ENCODE assay signal across 10 cellular contexts in the genomic region with DNA sequence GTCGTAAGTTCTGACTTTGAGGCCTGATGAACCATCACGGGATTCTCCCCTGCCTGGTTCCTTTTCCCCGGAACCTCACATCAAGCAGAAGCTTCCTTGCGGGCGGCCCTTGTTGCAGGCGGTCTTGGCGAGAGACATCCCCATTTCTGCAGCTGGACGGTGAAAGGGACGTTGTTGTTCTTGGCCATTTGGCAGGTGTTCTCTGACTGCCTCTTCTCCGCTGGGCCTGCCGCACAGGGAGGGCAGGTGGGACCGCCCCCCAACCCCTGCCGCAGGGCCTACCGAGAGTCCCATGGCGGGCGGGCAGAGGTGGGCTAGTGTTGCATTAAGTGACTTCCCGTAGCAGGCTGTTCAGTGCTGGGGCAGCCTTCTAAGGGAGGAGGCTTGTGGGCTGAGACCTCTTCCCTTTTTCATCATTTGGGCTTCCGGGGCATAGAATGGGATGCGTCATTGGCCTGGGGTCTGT. TPM values are rescaled to one million over a fixed set of nuclear protein-coding genes. Genes with fewer than 3 reads are reported as not detected.
DNase-seq lines count a peak whose midpoint lies in the region; ATAC-seq, FAIRE-seq and TF ChIP-seq lines count a peak whose summit lies in the region.
"Had no signal": no experiment of that assay in that cellular context is flagged by ENCODE, and none has a peak within 500 bp of the region (broad histone marks: within the 10 kb centered on the region; RNA-seq: fewer than 3 reads in every experiment).

No MANE protein-coding gene starts in this region.

- H4K91ac ChIP-seq in H1 (replicated peaks; ENCODE audit: insufficient read length, low read length) = no peak overlapping the region

- WGBS in H1 (ENCODE audit: extremely low coverage in 1 of 2, insufficient coverage in 1 of 2, insufficient read length in 1 of 2, insufficient replicate concordance in 2 of 2, low coverage in 1 of 2, low lambda C conversion rate in 2 of 2, missing lambda C conversion rate in 1 of 2), 2 experiments = 95% methylated on average over 18 of the region's 19 CpGs; no CpG with 5 or more reads in 1 of the 2 experiments

- no peak for TF ChIP-seq EP300 in H1 (IDR thresholded peaks at IDR 0.05; ENCODE audit: borderline replicate concordance in 1 of 2, low read depth in 2 of 2, low read length in 2 of 2)

- no peaks in the 10 kb centered on the region for H3K9me2 ChIP-seq in OCI-LY7 (ENCODE audit: insufficient read depth, low read length)

- no peak for ATAC-seq in stimulated activated effector memory CD8-positive, alpha-beta T cell treated with anti-CD3 and anti-CD28 coated beads, Interleukin-12 subunit alpha, Interleukin-12 subunit beta, amount 100 ng/mL, for 72 hours
- no peak for ATAC-seq in GM18517 (IDR thresholded peaks at IDR 0.05; ENCODE audit: unreplicated experiment)

- no peak overlapping the region for H3K23ac ChIP-seq in H1 (ENCODE audit: insufficient read length)

- no peak overlapping the region for H4K8ac ChIP-seq in H1 (ENCODE audit: extremely low read depth, insufficient read depth, low read length)

- CTCF ChIA-PET in OCI-LY7 (lab: Charles Lee; ENCODE audit: unreplicated experiment) (no interaction called here), H1 (lab: Charles Lee; ENCODE audit: partially characterized antibody) (interaction anchor here (2.2 kb wide), 1 partner anchor 30 kb away, joined by 6 read pairs; no protein-coding TSS in a partner anchor)

- H3K56ac ChIP-seq in H1 (replicated peaks; ENCODE audit: insufficient read length, low read depth, low read length) = no peak overlapping the region

- H3K4me1 ChIP-seq in OCI-LY7 (ENCODE audit: insufficient read depth, low read length, poor library complexity, severe bottlenecking) (peaks cover 57% of the 10 kb centered on the region), H1 (replicated peaks in 1 of 4; ENCODE audit: control insufficient read depth in 3 of 4, insufficient read depth in 4 of 4, low read length in 3 of 4) (peaks cover 0 to 18% (median 8%) of the 10 kb centered on the region in 4 experiments; a peak in 5 of 7 replicates)

- H2BK20ac ChIP-seq in H1 (ENCODE audit: low read length) = no peak overlapping the region

- 0 out of 2 replicates have a peak overlapping the region, but pooled peaks have one; percentile 35 for H2BK5ac ChIP-seq in H1 (ENCODE audit: low read depth, low read length)

- peak overlapping the region; percentile 72 for H3K4me2 ChIP-seq in OCI-LY7 (ENCODE audit: low read length)
- no peak overlapping the region for H3K4me2 ChIP-seq in H1 (ENCODE audit: insufficient read depth in 1 of 2, low read depth in 2 of 2, low read length in 2 of 2)

- H3K9ac ChIP-seq in H1 (replicated peaks in 1 of 4; ENCODE audit: extremely low read depth in 1 of 4, low read depth in 3 of 4, low read length in 3 of 4) = no peak overlapping the region

- peaks cover 46% of the 10 kb centered on the region for H3K4me1 Mint-ChIP-seq in stimulated activated effector memory CD8-positive, alpha-beta T cell treated with anti-CD3 and anti-CD28 coated beads, Interleukin-12 subunit alpha, Interleukin-12 subunit beta, amount 100 ng/mL, for 72 hours

- TF ChIP-seq CTCF in OCI-LY7 (conservative IDR thresholded peaks at IDR 0.05; ENCODE audit: low read length) (no peak), H1 (IDR thresholded peaks at IDR 0.05; ENCODE audit: control extremely low read depth in 1 of 3, insufficient read depth in 1 of 3, low read depth in 1 of 3, low read length in 3 of 3) (no peak)

- DNase-seq in GM19238 (ENCODE audit: insufficient read length, low spot score) (peak; percentile 65), OCI-LY7 (ENCODE audit: low spot score) (peak; percentile 81), H1 (ENCODE audit: low read depth in 1 of 2, low spot score in 2 of 2) (no peak), DMS153 (lab: John Stamatoyannopoulos, UW) (no peak), NCI-H345 (lab: John Stamatoyannopoulos, UW) (no peak)
- no peak for DNase-seq in stimulated activated effector memory CD8-positive, alpha-beta T cell treated with anti-CD3 and anti-CD28 coated beads, Interleukin-12 subunit alpha, Interleukin-12 subunit beta, amount 100 ng/mL, for 72 hours (ENCODE audit: low spot score in 2 of 2)
- no peak for DNase-seq in effector CD8-positive, alpha-beta T cell (lab: John Stamatoyannopoulos, UW)

- intact Hi-C loops in OCI-LY7 (cut with micrococcal nuclease; ENCODE audit: unreplicated experiment) = loop anchor here (1.0 to 5.0 kb wide), 4 partner anchors 20 to 179 kb away; a partner anchor contains a TSS

- H3K27ac ChIP-seq in OCI-LY7 (ENCODE audit: low read depth, low read length, poor library complexity, severe bottlenecking) (peak overlapping the region; percentile 87), H1 (ENCODE audit: low read depth, low read length) (no peak overlapping the region)
- H3K27ac ChIP-seq: cardiac muscle cell, SJSA1 had no signal

- BruUV-seq in OCI-LY7 (replicated peaks; lab: Mats Ljungman, UMichigan) = no TSS peak

- TF ChIP-seq RAD21 in H1 (IDR thresholded peaks at IDR 0.05 in 1 of 2, conservative IDR thresholded peaks at IDR 0.05 in 1 of 2; ENCODE audit: low read depth in 2 of 2, low read length in 2 of 2) = no peak

- POLR2A ChIA-PET in OCI-LY7 (lab: Charles Lee) = no interaction called here
- POLR2A ChIA-PET in H1 (lab: Charles Lee; ENCODE audit: partially characterized antibody) = no interaction called here

- no peak overlapping the region for H2BK12ac ChIP-seq in H1 (ENCODE audit: low read depth, low read length)

- no peak overlapping the region for H2AK5ac ChIP-seq in H1 (ENCODE audit: low read depth, low read length)

- H2AFZ ChIP-seq in OCI-LY7 (ENCODE audit: low read length) = peak overlapping the region; percentile 26; the same call in 1 of the 2 replicates
- no peak overlapping the region for H2AFZ ChIP-seq in H1 (ENCODE audit: low read length)

- no peak overlapping the region for H3K14ac ChIP-seq in H1 (ENCODE audit: insufficient read length)

- H3K4me3 ChIP-seq in OCI-LY7 (ENCODE audit: low read depth, low read length, poor library complexity, severe bottlenecking) (peak overlapping the region; percentile 49), H1 (ENCODE audit: extremely low read depth in 1 of 4, insufficient read depth in 2 of 4, low read depth in 3 of 4, low read length in 4 of 4) (no peak overlapping the region)
- H3K4me3 ChIP-seq: cardiac muscle cell had no signal

- no peaks in the 10 kb centered on the region for H3K9me3 Mint-ChIP-seq in stimulated activated effector memory CD8-positive, alpha-beta T cell treated with anti-CD3 and anti-CD28 coated beads, Interleukin-12 subunit alpha, Interleukin-12 subunit beta, amount 100 ng/mL, for 72 hours

- peak overlapping the region; percentile 90 for H3K27ac Mint-ChIP-seq in stimulated activated effector memory CD8-positive, alpha-beta T cell treated with anti-CD3 and anti-CD28 coated beads, Interleukin-12 subunit alpha, Interleukin-12 subunit beta, amount 100 ng/mL, for 72 hours

- H2BK15ac ChIP-seq in H1 (ENCODE audit: low read length) = no peak overlapping the region

- H3K9me3 ChIP-seq in OCI-LY7 (ENCODE audit: low read length) (no peaks in the 10 kb centered on the region), H1 (ENCODE audit: insufficient read depth in 2 of 2, low read depth in 1 of 2, low read length in 1 of 2) (no peaks in the 10 kb centered on the region)
- H3K9me3 ChIP-seq: SJSA1 had no signal

- no peak for FAIRE-seq in H1 (lab: Jason Lieb, UNC)

- H3K23me2 ChIP-seq in H1 (ENCODE audit: low read depth, low read length) = 0 out of 2 replicates have a peak, but pooled peaks cover 1% of the 10 kb centered on the region

- peaks cover 10% of the 10 kb centered on the region for H3K36me3 Mint-ChIP-seq in stimulated activated effector memory CD8-positive, alpha-beta T cell treated with anti-CD3 and anti-CD28 coated beads, Interleukin-12 subunit alpha, Interleukin-12 subunit beta, amount 100 ng/mL, for 72 hours

- no peaks in the 10 kb centered on the region for H3K27me3 ChIP-seq in H1 (replicated peaks in 1 of 4; ENCODE audit: control insufficient read depth in 3 of 4, extremely low read depth in 1 of 4, insufficient read depth in 3 of 4, low read length in 3 of 4)
- H3K27me3 ChIP-seq: cardiac muscle cell, SJSA1 had no signal

- H2BK120ac ChIP-seq in H1 (replicated peaks; ENCODE audit: low read depth, low read length) = no peak overlapping the region

- H3K79me1 ChIP-seq in H1 (ENCODE audit: low read depth, low read length) = peaks cover 2% of the 10 kb centered on the region; the same call in 1 of the 2 replicates

- no peak overlapping the region for H4K5ac ChIP-seq in H1 (ENCODE audit: insufficient read length, low read depth, low read length)

- H3K18ac ChIP-seq in H1 (ENCODE audit: extremely low read depth, low read length) = no peak overlapping the region

- H3K4ac ChIP-seq in H1 (replicated peaks; ENCODE audit: insufficient read length, low read depth, low read length) = no peak overlapping the region

- TF ChIP-seq POLR2A in H1 (IDR thresholded peaks at IDR 0.05; ENCODE audit: control extremely low read depth in 1 of 2, low read depth in 2 of 2, low read length in 2 of 2) = no peak

- H3K79me2 ChIP-seq in OCI-LY7 (ENCODE audit: insufficient read depth, low read depth, low read length) (peaks cover 22% of the 10 kb centered on the region), H1 (ENCODE audit: control insufficient read depth in 1 of 2, insufficient read depth in 2 of 2, low read length in 2 of 2) (no peaks in the 10 kb centered on the region)

- no peaks in the 10 kb centered on the region for H3K36me3 ChIP-seq in OCI-LY7 (ENCODE audit: insufficient read depth, low read length)
- H3K36me3 ChIP-seq in H1 (ENCODE audit: control insufficient read depth in 2 of 4, insufficient read depth in 4 of 4, low read length in 3 of 4) = no peaks in the 10 kb centered on the region
- H3K36me3 ChIP-seq: cardiac muscle cell, SJSA1 had no signal

- H3K4me3 Mint-ChIP-seq in stimulated activated effector memory CD8-positive, alpha-beta T cell treated with anti-CD3 and anti-CD28 coated beads, Interleukin-12 subunit alpha, Interleukin-12 subunit beta, amount 100 ng/mL, for 72 hours = peak overlapping the region; percentile 67

- no peaks in the 10 kb centered on the region for H4K20me1 ChIP-seq in OCI-LY7 (ENCODE audit: insufficient read depth, low read length)
- peaks cover 0 to 5% of the 10 kb centered on the region in 2 experiments for H4K20me1 ChIP-seq in H1 (replicated peaks in 1 of 2; ENCODE audit: control insufficient read depth in 1 of 2, insufficient read depth in 2 of 2, low read length in 2 of 2)

RNA-seq across cellular contexts. Expression of a gene that starts 26.9 kb away (rescaled TPM):
- 40.7 and 52.4 TPM in 2 replicates for total RNA-seq in OCI-LY7 (2014; rRNA removed; shearing (Covaris generic))
- 32.8 and 46.9 TPM in 2 replicates for total RNA-seq in OCI-LY7 (2022)
- 20.5 and 25.6 TPM in 2 replicates for total RNA-seq in H1 (2021; fragmentation: NEBNext Ultra II Directional; extraction: Animal tissue kit (Norgen Biotek cat#: 25700))
- polyA plus RNA-seq in H1 (2011; rRNA removed) = 7.9 and 8.6 TPM in 2 replicates
- 9.2 TPM for polyA plus RNA-seq in H1 (2011; cell fraction: cytosol; rRNA removed)
- polyA plus RNA-seq in H1 (2011; cell fraction: nucleus; rRNA removed) = 18.3 TPM
- 14.3 to 23.8 TPM (median 16.0 TPM) in 4 replicates for polyA plus RNA-seq in H1 (2012, experiment 1 of 2)
- 5.4 TPM for polyA plus RNA-seq in H1 (2012, experiment 2 of 2)
- 10.3 TPM for polyA plus RNA-seq in H1 (2013, experiment 1 of 2)
- polyA plus RNA-seq in H1 (2013, experiment 2 of 2) = 9.8 TPM
- 12.8 and 15.9 TPM in 2 replicates for polyA minus RNA-seq in H1 (2011; rRNA and poly(A)+ RNA removed)
- polyA minus RNA-seq in H1 (2011; cell fraction: cytosol; rRNA and poly(A)+ RNA removed) = 8.7 TPM
- 8.7 TPM for polyA minus RNA-seq in H1 (2011; cell fraction: nucleus; rRNA and poly(A)+ RNA removed)

RNA-seq across cellular contexts. Expression of a gene that starts 55.8 kb away (rescaled TPM):
- total RNA-seq in OCI-LY7 (2014; rRNA removed; shearing (Covaris generic)) = 3.9 and 5.2 TPM in 2 replicates
- 3.7 and 4.9 TPM in 2 replicates for total RNA-seq in OCI-LY7 (2022)
- total RNA-seq in H1 (2021; fragmentation: NEBNext Ultra II Directional; extraction: Animal tissue kit (Norgen Biotek cat#: 25700)) = 12.2 and 12.4 TPM in 2 replicates
- 9.0 and 16.4 TPM in 2 replicates for polyA plus RNA-seq in H1 (2011; rRNA removed)
- 9.1 TPM for polyA plus RNA-seq in H1 (2011; cell fraction: cytosol; rRNA removed)
- polyA plus RNA-seq in H1 (2011; cell fraction: nucleus; rRNA removed) = 36.2 TPM
- polyA plus RNA-seq in H1 (2012, experiment 1 of 2) = 8.8 to 12.1 TPM (median 10.3 TPM) in 4 replicates
- polyA plus RNA-seq in H1 (2012, experiment 2 of 2) = 7.3 TPM
- 10.4 TPM for polyA plus RNA-seq in H1 (2013, experiment 1 of 2)
- 9.5 TPM for polyA plus RNA-seq in H1 (2013, experiment 2 of 2)
- 22.5 and 24.2 TPM in 2 replicates for polyA minus RNA-seq in H1 (2011; rRNA and poly(A)+ RNA removed)
- 13.4 TPM for polyA minus RNA-seq in H1 (2011; cell fraction: cytosol; rRNA and poly(A)+ RNA removed)
- 38.4 TPM for polyA minus RNA-seq in H1 (2011; cell fraction: nucleus; rRNA and poly(A)+ RNA removed)

Comparison
In these comparisons a context has a peak if more than half of its experiments do, and no peak if none do; other contexts are left out.
1. DNase-seq: peak in GM19238 (single experiment) and OCI-LY7 (single experiment); none in H1 (0 of 2), stimulated activated effector memory CD8-positive, alpha-beta T cell treated with anti-CD3 and anti-CD28 coated beads, Interleukin-12 subunit alpha, Interleukin-12 subunit beta, amount 100 ng/mL, for 72 hours (0 of 2), DMS153 (single experiment), effector CD8-positive, alpha-beta T cell (single experiment) and NCI-H345 (single experiment).